ENCODE assay signal across 1 cellular context in the genomic region with DNA sequence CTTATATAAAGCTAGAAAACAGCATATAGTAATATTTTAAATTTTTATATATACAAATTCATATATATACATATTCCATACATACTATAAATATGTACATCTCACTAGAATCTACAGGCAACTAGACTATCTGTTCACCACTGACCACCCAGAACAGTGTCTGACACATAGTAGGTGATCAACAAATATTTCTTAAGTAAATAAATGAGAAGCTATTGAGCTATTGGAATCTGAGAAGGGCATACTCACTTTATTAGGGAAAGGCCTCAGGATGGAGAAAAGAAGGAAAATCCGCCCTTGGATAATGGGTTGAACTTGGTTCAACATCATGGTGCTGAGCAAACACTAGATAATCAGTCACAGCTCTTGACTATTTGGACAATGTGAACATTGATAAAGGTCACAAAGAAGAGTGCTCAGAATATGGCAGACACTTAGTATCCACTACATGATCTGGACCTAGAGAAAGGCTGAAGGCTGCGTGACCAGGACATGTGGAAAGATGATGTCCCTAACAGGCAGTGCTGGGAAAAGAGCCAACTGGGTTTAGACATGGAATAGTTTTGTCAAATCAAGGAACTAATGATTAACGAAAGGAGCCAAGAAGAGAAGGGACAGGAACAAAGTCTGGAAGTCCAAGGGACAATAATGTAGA.
A peak's percentile ranks its signal among the peaks of the same experiment; 100 is the strongest.
TF ChIP-seq lines count a peak whose summit lies in the region.

No MANE protein-coding gene starts in this region.

TF ChIP-seq in liver, 16 proteins besides CTCF, POLR2A, EP300 and RAD21 (continued from another document):
- TF ChIP-seq, protein P1, sequence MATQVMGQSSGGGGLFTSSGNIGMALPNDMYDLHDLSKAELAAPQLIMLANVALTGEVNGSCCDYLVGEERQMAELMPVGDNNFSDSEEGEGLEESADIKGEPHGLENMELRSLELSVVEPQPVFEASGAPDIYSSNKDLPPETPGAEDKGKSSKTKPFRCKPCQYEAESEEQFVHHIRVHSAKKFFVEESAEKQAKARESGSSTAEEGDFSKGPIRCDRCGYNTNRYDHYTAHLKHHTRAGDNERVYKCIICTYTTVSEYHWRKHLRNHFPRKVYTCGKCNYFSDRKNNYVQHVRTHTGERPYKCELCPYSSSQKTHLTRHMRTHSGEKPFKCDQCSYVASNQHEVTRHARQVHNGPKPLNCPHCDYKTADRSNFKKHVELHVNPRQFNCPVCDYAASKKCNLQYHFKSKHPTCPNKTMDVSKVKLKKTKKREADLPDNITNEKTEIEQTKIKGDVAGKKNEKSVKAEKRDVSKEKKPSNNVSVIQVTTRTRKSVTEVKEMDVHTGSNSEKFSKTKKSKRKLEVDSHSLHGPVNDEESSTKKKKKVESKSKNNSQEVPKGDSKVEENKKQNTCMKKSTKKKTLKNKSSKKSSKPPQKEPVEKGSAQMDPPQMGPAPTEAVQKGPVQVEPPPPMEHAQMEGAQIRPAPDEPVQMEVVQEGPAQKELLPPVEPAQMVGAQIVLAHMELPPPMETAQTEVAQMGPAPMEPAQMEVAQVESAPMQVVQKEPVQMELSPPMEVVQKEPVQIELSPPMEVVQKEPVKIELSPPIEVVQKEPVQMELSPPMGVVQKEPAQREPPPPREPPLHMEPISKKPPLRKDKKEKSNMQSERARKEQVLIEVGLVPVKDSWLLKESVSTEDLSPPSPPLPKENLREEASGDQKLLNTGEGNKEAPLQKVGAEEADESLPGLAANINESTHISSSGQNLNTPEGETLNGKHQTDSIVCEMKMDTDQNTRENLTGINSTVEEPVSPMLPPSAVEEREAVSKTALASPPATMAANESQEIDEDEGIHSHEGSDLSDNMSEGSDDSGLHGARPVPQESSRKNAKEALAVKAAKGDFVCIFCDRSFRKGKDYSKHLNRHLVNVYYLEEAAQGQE (IDR thresholded peaks at IDR 0.05): no peak
- TF ChIP-seq SP1 (IDR thresholded peaks at IDR 0.05): peak; percentile 96
